Comparison of ENCODE assay signal across 18 cellular contexts in the genomic region with DNA sequence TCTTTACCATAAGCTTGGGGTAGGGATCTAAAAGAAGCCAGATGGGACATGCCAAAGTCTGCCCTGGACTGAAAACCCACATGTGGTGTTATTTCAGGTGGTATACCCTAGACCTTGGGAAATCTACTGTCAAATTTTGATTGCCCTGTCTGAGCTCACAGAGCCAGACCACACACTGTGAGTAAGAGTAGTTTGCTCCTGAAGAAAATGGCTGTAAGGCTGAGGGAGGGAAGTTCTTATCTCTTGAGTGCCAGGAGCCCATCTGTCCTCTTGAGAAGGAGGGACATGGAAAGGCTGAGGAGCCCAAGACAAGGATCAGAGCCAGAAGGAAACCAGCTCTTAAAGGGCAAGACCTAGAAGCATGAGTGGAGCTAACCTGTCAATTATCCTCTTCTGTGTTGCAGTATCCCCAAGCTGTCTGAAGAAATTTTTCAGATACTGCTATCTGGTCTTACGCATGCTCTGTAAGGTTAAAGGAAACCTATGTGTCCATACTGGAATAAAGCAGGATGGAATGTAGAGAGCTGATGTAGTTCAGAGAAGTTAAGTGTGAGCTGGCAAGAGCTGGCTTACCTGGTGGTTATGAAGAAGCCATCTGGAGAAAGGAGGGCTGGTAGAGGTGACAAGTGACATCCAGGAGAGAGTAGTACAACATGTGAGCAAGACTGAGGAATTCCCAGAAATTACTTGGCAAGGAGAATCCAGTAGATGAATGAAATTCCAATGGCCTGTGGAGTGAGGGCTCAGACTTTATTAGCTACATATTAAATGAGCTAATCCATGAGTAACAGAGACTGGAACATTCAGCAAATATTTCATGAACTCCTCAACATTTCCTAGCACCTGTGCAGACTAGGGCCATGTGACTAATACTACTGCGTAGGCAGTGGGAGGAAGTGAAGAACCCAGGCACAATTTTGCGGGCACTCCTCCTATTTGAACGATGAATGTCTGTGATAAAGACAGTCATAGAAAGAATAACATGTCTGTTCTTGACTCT.
A peak's percentile ranks its signal among the peaks of the same experiment; 100 is the strongest.
DNase-seq lines count a peak whose midpoint lies in the region; ATAC-seq, FAIRE-seq and TF ChIP-seq lines count a peak whose summit lies in the region.
"Had no signal": no experiment of that assay in that cellular context is flagged by ENCODE, and none has a peak within 500 bp of the region (broad histone marks: within the 10 kb centered on the region; RNA-seq: fewer than 3 reads in every experiment).

No MANE protein-coding gene starts in this region.

- POLR2A ChIA-PET in A549 (lab: Yijun Ruan, JAX) (interaction anchor here (0.8 kb wide), 1 partner anchor 585 kb away, joined by 3 read pairs; no protein-coding TSS in a partner anchor), K562 (lab: Yijun Ruan, JAX) (no interaction called here)

- no peak for TF ChIP-seq EP300 in A549 (IDR thresholded peaks at IDR 0.05)
- TF ChIP-seq EP300 in K562 (IDR thresholded peaks at IDR 0.05; ENCODE audit: low read length), result no peak

- H4K20me1 ChIP-seq in K562 (replicated peaks; ENCODE audit: control insufficient read depth, insufficient read depth, low read length), result no peaks in the 10 kb centered on the region

- BruUV-seq in K562 (replicated peaks; lab: Mats Ljungman, UMichigan), result no TSS peak

- ATAC-seq in A549 (peak; percentile 68), K562 (no peak), lower lobe of right lung (peak; percentile 53 to 73), GM21717 (IDR thresholded peaks at IDR 0.05; ENCODE audit: unreplicated experiment) (no peak)
- ATAC-seq: activated T-cell treated with anti-CD3 and anti-CD28 coated beads, Interleukin-2, amount 50 U/mL, for 4 hours; sciatic nerve; stimulated activated memory B cell treated with anti-CD40 and anti-IgM and Interleukin-4, amounts not matched to agents 10 μg/mL and 1 μg/mL and 100 μg/mL, for 72 hours had no signal

- in situ Hi-C loops in K562 (cut with MboI), result no loop called here

- TF ChIP-seq CTCF in A549 (IDR thresholded peaks at IDR 0.05), result no peak
- TF ChIP-seq CTCF in K562 (IDR thresholded peaks at IDR 0.05 in 2 of 3, conservative IDR thresholded peaks at IDR 0.05 in 1 of 3; ENCODE audit: insufficient read depth in 2 of 3, low read depth in 1 of 3, low read length in 3 of 3), result no peak
- TF ChIP-seq CTCF in lower lobe of right lung (IDR thresholded peaks at IDR 0.05), result no peak

- H3K4me3 ChIP-seq in A549 (no peak overlapping the region), K562 (no peak overlapping the region), lower lobe of right lung (no peak overlapping the region)

- H3K79me2 ChIP-seq in K562 (ENCODE audit: control insufficient read depth, insufficient read depth, low read length), result no peaks in the 10 kb centered on the region

- no peak for TF ChIP-seq RAD21 in A549 (conservative IDR thresholded peaks at IDR 0.05 in 1 of 2, IDR thresholded peaks at IDR 0.05 in 1 of 2)
- TF ChIP-seq RAD21 in K562 (CRISPR knock-in tag; conservative IDR thresholded peaks at IDR 0.05 in 1 of 2, IDR thresholded peaks at IDR 0.05 in 1 of 2), result no peak

- intact Hi-C loops in K562 (cut with micrococcal nuclease), result no loop called here
- intact Hi-C loops in lower lobe of right lung (cut with DNase I), result no loop called here

- 35% methylated on average over 4 of the region's 4 CpGs for WGBS in A549 (ENCODE audit: missing lambda C conversion rate)
- 1% methylated on average over 4 of the region's 4 CpGs for WGBS in K562 (ENCODE audit: insufficient coverage, low coverage, missing lambda C conversion rate)

- H3K9ac ChIP-seq in K562 (ENCODE audit: insufficient read depth in 1 of 2, low read depth in 2 of 2, low read length in 2 of 2), result no peak overlapping the region

- H3K36me3 ChIP-seq in K562 (ENCODE audit: control insufficient read depth, insufficient read depth, low read length), result no peaks in the 10 kb centered on the region
- no peaks in the 10 kb centered on the region for H3K36me3 ChIP-seq in lower lobe of right lung

- CTCF ChIA-PET in A549 (lab: Yijun Ruan, JAX), result interaction anchor here (0.6 to 1.7 kb wide), 4 partner anchors 18 to 1218 kb away, joined by 3 to 5 read pairs (median 3); no protein-coding TSS in a partner anchor
- CTCF ChIA-PET in K562 (lab: Yijun Ruan, JAX; ENCODE audit: low intra/inter-chr PET ratio), result no interaction called here

- no peak for TF ChIP-seq POLR2A in A549 (IDR thresholded peaks at IDR 0.05; ENCODE audit: low read length)
- no peak for TF ChIP-seq POLR2A in K562 (conservative IDR thresholded peaks at IDR 0.05)

- peak overlapping the region in 1 of 2 experiments; percentile 13; a peak in 2 of 6 replicates for H3K27ac ChIP-seq in A549
- H3K27ac ChIP-seq in K562 (ENCODE audit: extremely low read depth, low read depth, low read length), result no peak overlapping the region
- no peak overlapping the region for H3K27ac ChIP-seq in lower lobe of right lung

- H3K4me1 ChIP-seq in A549 (peaks cover 15% of the 10 kb centered on the region; the same call in 2 of the 3 replicates), K562 (replicated peaks in 1 of 2; ENCODE audit: control insufficient read depth in 2 of 2, insufficient read depth in 2 of 2, low read length in 2 of 2) (no peaks in the 10 kb centered on the region), lower lobe of right lung (no peaks in the 10 kb centered on the region)

- H3K4me2 ChIP-seq in A549 (peak overlapping the region; percentile 26; the same call in 1 of the 3 replicates), K562 (ENCODE audit: insufficient read depth, low read length) (no peak overlapping the region)

- DNase-seq in A549 (ENCODE audit: low read depth in 1 of 2, low spot score in 1 of 2) (peak in 1 of 2 experiments; percentile 33), HTR-8/SVneo (ENCODE audit: insufficient read length, low spot score) (peak; percentile 6), K562 (ENCODE audit: extremely low read depth in 1 of 4, low spot score in 3 of 4) (peak in 1 of 4 experiments; percentile 12), lower lobe of right lung (no peak), amygdala (lab: John Stamatoyannopoulos, UW) (no peak)
- DNase-seq in activated CD4-positive, CD25-positive, alpha-beta regulatory T cell treated with anti-CD3 and anti-CD28 coated beads, Interleukin-2, amount 50 U/mL, for 72 hours, result no peak
- DNase-seq in stimulated activated CD4-positive, alpha-beta T cell treated with anti-CD3 and anti-CD28 coated beads, Interleukin-2, amount 100 ng/mL, for 48 hours, result no peak
- DNase-seq: activated CD4-positive, alpha-beta T cell treated with anti-CD3 and anti-CD28 coated beads, Interleukin-2, amount 50 U/mL, for 48 hours; activated T-cell treated with anti-CD3 and anti-CD28 coated beads, Interleukin-2, amount 50 U/mL, for 4 hours; cerebellar nuclear complex; GF-D8; midbrain; NCI-H1105 treated with DMSO at 0.1 percent for 48 hours; NCI-H2171 treated with DMSO at 0.1 percent for 48 hours had no signal

- H3K9me3 ChIP-seq in A549 (peaks cover 18% of the 10 kb centered on the region), K562 (replicated peaks; ENCODE audit: control insufficient read depth, insufficient read depth, low read depth, low read length) (no peaks in the 10 kb centered on the region), lower lobe of right lung (peaks cover 4% of the 10 kb centered on the region)

- FAIRE-seq in A549 (lab: Jason Lieb, UNC) (no peak), HTR-8/SVneo (lab: Jason Lieb, UNC) (no peak), K562 (lab: Jason Lieb, UNC) (peak; percentile 51)
- FAIRE-seq: endothelial cell of umbilical vein had no signal

- no peak overlapping the region for H2AFZ ChIP-seq in K562 (ENCODE audit: low read depth, low read length)

- H3K27me3 ChIP-seq in K562 (ENCODE audit: control insufficient read depth in 2 of 2, insufficient read depth in 2 of 2, low read length in 2 of 2) (no peaks in the 10 kb centered on the region), lower lobe of right lung (ENCODE audit: low read depth) (peaks cover 5% of the 10 kb centered on the region)

- H3K9me1 ChIP-seq in K562 (ENCODE audit: control insufficient read depth, insufficient read depth, low read length), result no peaks in the 10 kb centered on the region

TF ChIP-seq in A549, 52 proteins besides CTCF, POLR2A, EP300 and RAD21 (continues in another document):
- TF ChIP-seq SREBF2 (IDR thresholded peaks at IDR 0.05), result no peak
- no peak for TF ChIP-seq HDAC2 (IDR thresholded peaks at IDR 0.05)
- no peak; the same call in 1 of the 2 replicates for TF ChIP-seq USF2 (IDR thresholded peaks at IDR 0.05)
- TF ChIP-seq CEBPB (IDR thresholded peaks at IDR 0.05), result no peak
- no peak for TF ChIP-seq NR3C1 (IDR thresholded peaks at IDR 0.05)
- TF ChIP-seq RFX5 (IDR thresholded peaks at IDR 0.05), result no peak
- no peak for TF ChIP-seq GATA3 (IDR thresholded peaks at IDR 0.05; ENCODE audit: borderline replicate concordance)
- no peak for TF ChIP-seq FOSL2 (IDR thresholded peaks at IDR 0.05)
- TF ChIP-seq FOSL2 (CRISPR knock-in tag; IDR thresholded peaks at IDR 0.05), result no peak
- no peak for TF ChIP-seq FOSB (CRISPR knock-in tag; IDR thresholded peaks at IDR 0.05)
- TF ChIP-seq MYC (IDR thresholded peaks at IDR 0.05; ENCODE audit: borderline replicate concordance, low read length), result no peak

TF ChIP-seq in K562, 482 proteins besides CTCF, POLR2A, EP300 and RAD21:
- TF ChIP-seq CBFA2T3 (IDR thresholded peaks at IDR 0.05) (peak; percentile 45), TEAD4 (IDR thresholded peaks at IDR 0.05; ENCODE audit: low read length) (0 out of 2 replicates have a peak, but pooled peaks have one; percentile 11), TEAD4 (CRISPR knock-in tag; IDR thresholded peaks at IDR 0.05; ENCODE audit: borderline replicate concordance) (no peak), NR2C1 (IDR thresholded peaks at IDR 0.05) (no peak), NR2C1 (tag; IDR thresholded peaks at IDR 0.05) (no peak), CXXC5 (CRISPR knock-in tag; IDR thresholded peaks at IDR 0.05) (no peak)

Comparison
In these comparisons a context has a peak if more than half of its experiments do, and no peak if none do; other contexts are left out.
1. ATAC-seq: peak in A549 (2 of 2) and lower lobe of right lung (2 of 2); none in K562 (single experiment) and GM21717 (single experiment).